Comparison of ENCODE assay signal across 9 cellular contexts in the genomic region with DNA sequence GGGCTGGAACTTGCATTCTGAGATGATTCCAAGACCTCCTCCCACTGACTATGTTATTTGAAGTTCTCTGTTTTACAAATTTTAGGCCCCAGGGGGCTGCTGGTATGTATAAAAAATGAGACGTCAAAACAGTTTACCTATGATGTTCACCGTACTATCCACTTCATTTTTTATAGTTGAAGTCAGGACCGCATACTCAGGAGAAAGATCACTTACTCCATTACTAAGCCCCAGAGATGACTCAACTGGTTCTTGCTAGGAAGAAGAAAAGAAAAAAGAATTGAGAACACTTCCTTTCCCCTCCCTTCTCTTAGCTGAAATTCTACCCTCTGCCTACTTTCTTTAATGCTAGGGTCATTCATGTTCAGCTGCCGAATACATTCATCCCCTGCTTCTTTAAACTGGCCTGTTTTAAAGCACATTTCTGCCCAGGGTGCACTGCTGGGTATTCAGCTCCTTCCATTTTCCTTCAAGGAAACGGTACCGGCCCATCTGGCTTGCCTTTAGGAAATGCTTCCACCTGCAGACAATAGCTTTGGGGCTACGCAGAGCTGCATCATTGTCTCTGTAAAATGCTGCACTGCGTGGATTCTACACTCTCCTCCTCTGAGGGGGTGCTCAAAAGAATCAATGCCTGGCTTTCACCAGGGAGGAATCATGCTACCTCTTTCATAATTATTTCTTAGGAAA.
A peak's percentile ranks its signal among the peaks of the same experiment; 100 is the strongest.
DNase-seq lines count a peak whose midpoint lies in the region; ATAC-seq and TF ChIP-seq lines count a peak whose summit lies in the region.
"Had no signal": no experiment of that assay in that cellular context is flagged by ENCODE, and none has a peak within 500 bp of the region (broad histone marks: within the 10 kb centered on the region; RNA-seq: fewer than 3 reads in every experiment).

No MANE protein-coding gene starts in this region.

- H3K9me3 ChIP-seq in heart right ventricle (no peaks in the 10 kb centered on the region), transverse colon (no peaks in the 10 kb centered on the region)

- H3K36me3 ChIP-seq in heart right ventricle (peaks cover 0 to 84% (median 26%) of the 10 kb centered on the region in 9 donors), transverse colon (peaks cover 0 to 14% (median 3%) of the 10 kb centered on the region in 4 donors)

- TF ChIP-seq CTCF in heart right ventricle (IDR thresholded peaks at IDR 0.05): no peak
- TF ChIP-seq CTCF in transverse colon (IDR thresholded peaks at IDR 0.05): no peak

- intact Hi-C loops in heart right ventricle (cut with DNase I): loop anchor here in 2 of 10 donors (5.0 to 10.0 kb wide), 2 partner anchors 64 to 127 kb away; partner anchors contain the start of gene IRF2 (in 1 of the 2)
- intact Hi-C loops in cardiac septum (cut with DNase I): no loop called here
- intact Hi-C loops in transverse colon (cut with DNase I; ENCODE audit: low total_unique reads): no loop called here

- no peak for TF ChIP-seq POLR2A in transverse colon (IDR thresholded peaks at IDR 0.05)

- H3K4me3 ChIP-seq in heart right ventricle (no peak overlapping the region), transverse colon (no peak overlapping the region)

- in situ Hi-C loops in transverse colon (cut with MboI; ENCODE audit: low pct_ligation_motif_present in 1 of 4, low pct_unique_long_range_greater_than_20kb in 1 of 4, low sequenced_read_pairs in 3 of 4): loop anchor here in 3 of 4 donors (25.0 kb wide), 1 partner anchor 129 kb away; no protein-coding TSS in a partner anchor

- WGBS in heart right ventricle, 2 donors: 66 to 67% methylated on average over 8 of the region's 8 CpGs
- WGBS in transverse colon (ENCODE audit: low coverage in 1 of 2), 2 donors: 82 to 84% methylated on average over 3 to 8 of the region's 8 CpGs

- ATAC-seq in heart right ventricle: no peak
- no peak for ATAC-seq in GM18873 (IDR thresholded peaks at IDR 0.05; ENCODE audit: low FRiP score, unreplicated experiment)
- no peak for ATAC-seq in GM18502 (IDR thresholded peaks at IDR 0.05; ENCODE audit: poor library complexity, unreplicated experiment)
- no peak for ATAC-seq in GM19452 (IDR thresholded peaks at IDR 0.05; ENCODE audit: unreplicated experiment)

- peaks cover 16 to 81% (median 61%) of the 10 kb centered on the region in 9 donors for H3K4me1 ChIP-seq in heart right ventricle
- peaks cover 4 to 37% (median 16%) of the 10 kb centered on the region in 4 donors for H3K4me1 ChIP-seq in transverse colon

- H3K27me3 ChIP-seq in heart right ventricle: no peaks in the 10 kb centered on the region
- no peaks in the 10 kb centered on the region for H3K27me3 ChIP-seq in transverse colon

- no peak for DNase-seq in heart right ventricle
- no peak for DNase-seq in cardiac septum (ENCODE audit: low spot score)
- peak; percentile 85 for DNase-seq in amniotic stem cell (lab: John Stamatoyannopoulos, UW)
- peak; percentile 14 for DNase-seq in iPS-NIHi11 (ENCODE audit: low spot score)
- no peak for DNase-seq in transverse colon
- DNase-seq: head of caudate nucleus had no signal

- H3K27ac ChIP-seq in heart right ventricle (peak overlapping the region in 9 of 10 donors; percentile 47 to 83 (median 73)), transverse colon (peak overlapping the region; percentile 70 to 84 (median 80))

- no peak for TF ChIP-seq EP300 in transverse colon (IDR thresholded peaks at IDR 0.05; ENCODE audit: low read depth)

Comparison
In these comparisons a context has a peak if more than half of its experiments do, and no peak if none do; other contexts are left out.
1. DNase-seq: peak in amniotic stem cell (single experiment) and iPS-NIHi11 (single experiment); none in heart right ventricle (0 of 2), cardiac septum (single experiment) and transverse colon (single experiment).